In genomic region chr1:1155258-1155657, GRCh38 we compare ENCODE assay signal across 24 cellular contexts. TPM values are rescaled to one million over a fixed set of nuclear protein-coding genes. Genes with fewer than 3 reads are reported as not detected.
DNase-seq lines count a peak whose midpoint lies in the region; ATAC-seq and TF ChIP-seq lines count a peak whose summit lies in the region.
"Had no signal": no experiment of that assay in that cellular context is flagged by ENCODE, and none has a peak within 500 bp of the region (broad histone marks: within the 10 kb centered on the region; RNA-seq: fewer than 3 reads in every experiment).

No MANE protein-coding gene starts in this region.

- H3K9me3 ChIP-seq in T-helper 17 cell (ENCODE audit: control insufficient read depth, low read length, poor library complexity, severe bottlenecking), result no peaks in the 10 kb centered on the region

- H3K9me3 Mint-ChIP-seq in natural killer cell, result peaks cover 0 to 17% of the 10 kb centered on the region in 2 donors
- H3K9me3 Mint-ChIP-seq in natural killer cell treated with Interleukin-12 subunit alpha and Interleukin-12 subunit beta and Interleukin-15 and Interleukin-18, amount 100 ng/mL, for 72 hours, result peaks cover 20% of the 10 kb centered on the region
- peaks cover 0 to 24% (median 6%) of the 10 kb centered on the region in 9 donors for H3K9me3 Mint-ChIP-seq in naive thymus-derived CD8-positive, alpha-beta T cell
- peaks cover 23% of the 10 kb centered on the region for H3K9me3 Mint-ChIP-seq in T-helper 2 cell treated with Interferon-gamma antibody and Interleukin-4, amounts not matched to agents 5 μg/mL and 100 μg/mL, for 36 hours

- H3K27me3 Mint-ChIP-seq in natural killer cell (ENCODE audit: low read depth in 2 of 2) (no peaks in the 10 kb centered on the region), T-helper 17 cell (no peaks in the 10 kb centered on the region)
- no peaks in the 10 kb centered on the region for H3K27me3 Mint-ChIP-seq in natural killer cell treated with Interleukin-12 subunit alpha and Interleukin-12 subunit beta and Interleukin-15 and Interleukin-18, amount 100 ng/mL, for 72 hours
- H3K27me3 Mint-ChIP-seq in naive thymus-derived CD8-positive, alpha-beta T cell, result no peaks in the 10 kb centered on the region
- H3K27me3 Mint-ChIP-seq in T-helper 2 cell treated with Interferon-gamma antibody and Interleukin-4, amounts not matched to agents 5 μg/mL and 100 μg/mL, for 36 hours (ENCODE audit: low read depth), result no peaks in the 10 kb centered on the region

- ATAC-seq in natural killer cell (no peak), T-helper 17 cell (no peak), HG03139 (IDR thresholded peaks at IDR 0.05; ENCODE audit: unreplicated experiment) (no peak)
- ATAC-seq in natural killer cell treated with Interleukin-12 subunit alpha and Interleukin-12 subunit beta and Interleukin-15 and Interleukin-18, amount 100 ng/mL, for 72 hours, result no peak
- ATAC-seq in naive thymus-derived CD8-positive, alpha-beta T cell, result no peak
- ATAC-seq: CD8-positive, alpha-beta T cell; Right ventricle myocardium inferior; SK-N-SH treated with all-trans-retinoic acid at 6 μM for 48 hours had no signal

- H3K4me1 Mint-ChIP-seq in natural killer cell, result peaks cover 15 to 28% of the 10 kb centered on the region in 2 donors
- peaks cover 20 to 23% of the 10 kb centered on the region in 2 donors for H3K4me1 Mint-ChIP-seq in natural killer cell treated with Interleukin-12 subunit alpha and Interleukin-12 subunit beta and Interleukin-15 and Interleukin-18, amount 100 ng/mL, for 72 hours (ENCODE audit: low read depth in 2 of 2)
- H3K4me1 Mint-ChIP-seq in T-helper 17 cell, result no peaks in the 10 kb centered on the region
- H3K4me1 Mint-ChIP-seq in naive thymus-derived CD8-positive, alpha-beta T cell, result peaks cover 0 to 11% (median 4%) of the 10 kb centered on the region in 4 donors
- H3K4me1 Mint-ChIP-seq in T-helper 2 cell treated with Interferon-gamma antibody and Interleukin-4, amounts not matched to agents 5 μg/mL and 100 μg/mL, for 36 hours (ENCODE audit: low read depth), result no peaks in the 10 kb centered on the region

- intact Hi-C loops in natural killer cell (cut with micrococcal nuclease), result no loop called here

- H3K27ac ChIP-seq in substantia nigra (ENCODE audit: low read depth, low read length, poor library complexity, severe bottlenecking), result no peak overlapping the region
- H3K27ac ChIP-seq: BLaER1, KMS-11, PC-9, SJCRH30 had no signal

- H3K27ac Mint-ChIP-seq in natural killer cell (peak overlapping the region; percentile 32 to 81), T-helper 17 cell (peak overlapping the region; percentile 19)
- H3K27ac Mint-ChIP-seq in natural killer cell treated with Interleukin-12 subunit alpha and Interleukin-12 subunit beta and Interleukin-15 and Interleukin-18, amount 100 ng/mL, for 72 hours, result no peak overlapping the region
- peak overlapping the region in 7 of 10 donors; percentile 2 to 56 (median 48) for H3K27ac Mint-ChIP-seq in naive thymus-derived CD8-positive, alpha-beta T cell
- H3K27ac Mint-ChIP-seq in T-helper 2 cell treated with Interferon-gamma antibody and Interleukin-4, amounts not matched to agents 5 μg/mL and 100 μg/mL, for 36 hours, result no peak overlapping the region
- H3K27ac Mint-ChIP-seq: CD8-positive, alpha-beta T cell had no signal

- no peak for TF ChIP-seq CTCF in natural killer cell (IDR thresholded peaks at IDR 0.05)

- no peaks in the 10 kb centered on the region for H3K36me3 Mint-ChIP-seq in natural killer cell
- peaks cover 21% of the 10 kb centered on the region for H3K36me3 Mint-ChIP-seq in natural killer cell treated with Interleukin-12 subunit alpha and Interleukin-12 subunit beta and Interleukin-15 and Interleukin-18, amount 100 ng/mL, for 72 hours
- no peaks in the 10 kb centered on the region for H3K36me3 Mint-ChIP-seq in T-helper 17 cell (ENCODE audit: low read depth)
- H3K36me3 Mint-ChIP-seq in naive thymus-derived CD8-positive, alpha-beta T cell, result no peaks in the 10 kb centered on the region
- peaks cover 3% of the 10 kb centered on the region for H3K36me3 Mint-ChIP-seq in T-helper 2 cell treated with Interferon-gamma antibody and Interleukin-4, amounts not matched to agents 5 μg/mL and 100 μg/mL, for 36 hours (ENCODE audit: low read depth)
- H3K36me3 Mint-ChIP-seq: CD8-positive, alpha-beta T cell had no signal

- POLR2A ChIA-PET in naive thymus-derived CD8-positive, alpha-beta T cell (lab: Charles Lee), result no interaction called here

- DNase-seq in natural killer cell, result no peak
- no peak for DNase-seq in natural killer cell treated with Interleukin-12 subunit alpha and Interleukin-12 subunit beta and Interleukin-15 and Interleukin-18, amount 100 ng/mL, for 72 hours (ENCODE audit: low spot score)
- DNase-seq in T-helper 17 cell, result no peak
- DNase-seq in naive thymus-derived CD8-positive, alpha-beta T cell, result no peak
- no peak for DNase-seq in T-helper 2 cell treated with Interferon-gamma antibody and Interleukin-4, amounts not matched to agents 5 μg/mL and 100 μg/mL, for 36 hours (ENCODE audit: low spot score)
- DNase-seq in substantia nigra (lab: John Stamatoyannopoulos, UW), result no peak
- DNase-seq: Calu3; CD8-positive, alpha-beta T cell; DND-41; MM.1S; NCI-H2029 treated with DMSO at 0.1 percent for 48 hours; NCI-H446 treated with DMSO at 0.1 percent for 48 hours; NCI-H526; NCI-H82; PC-9; SJCRH30 had no signal

- H3K4me3 Mint-ChIP-seq in natural killer cell (no peak overlapping the region), T-helper 17 cell (peak overlapping the region; percentile 1)
- no peak overlapping the region for H3K4me3 Mint-ChIP-seq in natural killer cell treated with Interleukin-12 subunit alpha and Interleukin-12 subunit beta and Interleukin-15 and Interleukin-18, amount 100 ng/mL, for 72 hours
- H3K4me3 Mint-ChIP-seq in naive thymus-derived CD8-positive, alpha-beta T cell, result peak overlapping the region in 2 of 10 donors; percentile 37 to 60
- H3K4me3 Mint-ChIP-seq in T-helper 2 cell treated with Interferon-gamma antibody and Interleukin-4, amounts not matched to agents 5 μg/mL and 100 μg/mL, for 36 hours, result no peak overlapping the region

RNA-seq across cellular contexts. Expression of gene TTLL10, which starts 18.4 kb away (rescaled TPM):
- total RNA-seq in natural killer cell (1 to 10 TPM in 2 of 3 donors, under 1 TPM in 1; 0.23 to 1.7 (median 1.7) TPM), T-helper 17 cell (1 to 10 TPM in 1 of 2 donors, under 1 TPM in 1; 0.86 to 2.5 TPM)
- under 1 TPM in 1 of 2 donors, not detected in 1; 0.31 TPM for total RNA-seq in natural killer cell treated with Interleukin-12 subunit alpha and Interleukin-12 subunit beta and Interleukin-15 and Interleukin-18, amount 100 ng/mL, for 72 hours
- not detected for total RNA-seq in naive thymus-derived CD8-positive, alpha-beta T cell
- not detected for polyA plus RNA-seq in naive thymus-derived CD8-positive, alpha-beta T cell
- total RNA-seq: A172; CD8-positive, alpha-beta T cell; H4; RPMI7951 had no signal

RNA-seq across cellular contexts. Expression of gene C1orf159, which starts 39.4 kb away (rescaled TPM):
- total RNA-seq in natural killer cell, result 10 to 100 TPM; 19.6 to 25.1 (median 21.5) TPM
- total RNA-seq in natural killer cell treated with Interleukin-12 subunit alpha and Interleukin-12 subunit beta and Interleukin-15 and Interleukin-18, amount 100 ng/mL, for 72 hours, result 10 to 100 TPM; 18.6 to 37.1 TPM
- 10 to 100 TPM; 13.4 to 17.1 TPM for total RNA-seq in T-helper 17 cell
- total RNA-seq in naive thymus-derived CD8-positive, alpha-beta T cell, result 10 to 100 TPM; 24.9 to 26.5 TPM
- 10 to 100 TPM in 1 of 3 donors, 1 to 10 TPM in 2; 3.2 to 10.7 (median 6.2) TPM for polyA plus RNA-seq in naive thymus-derived CD8-positive, alpha-beta T cell

RNA-seq across cellular contexts. Expression of gene TNFRSF18, which starts 51.1 kb away (rescaled TPM):
- total RNA-seq in natural killer cell, result 10 to 100 TPM; 40.3 to 81.9 (median 54.7) TPM
- 100 to 1,000 TPM; 295 to 591 TPM for total RNA-seq in natural killer cell treated with Interleukin-12 subunit alpha and Interleukin-12 subunit beta and Interleukin-15 and Interleukin-18, amount 100 ng/mL, for 72 hours
- total RNA-seq in T-helper 17 cell, result 10 to 100 TPM; 47.9 to 80.4 TPM
- 1 to 10 TPM; 1.5 to 1.6 TPM for total RNA-seq in naive thymus-derived CD8-positive, alpha-beta T cell
- polyA plus RNA-seq in naive thymus-derived CD8-positive, alpha-beta T cell, result 1 to 10 TPM in 1 of 3 donors, not detected in 2; 2.3 TPM
- total RNA-seq: A172, Calu3, H4, Right ventricle myocardium inferior, RPMI7951 had no signal

RNA-seq across cellular contexts. Expression of gene TNFRSF4, which starts 58.7 kb away (rescaled TPM):
- total RNA-seq in natural killer cell (10 to 100 TPM; 14.3 to 26.5 (median 15.7) TPM), T-helper 17 cell (100 to 1,000 TPM in 1 of 2 donors, 10 to 100 TPM in 1; 94.7 to 127 TPM)
- total RNA-seq in natural killer cell treated with Interleukin-12 subunit alpha and Interleukin-12 subunit beta and Interleukin-15 and Interleukin-18, amount 100 ng/mL, for 72 hours, result 100 to 1,000 TPM in 1 of 2 donors, 10 to 100 TPM in 1; 56.8 to 305 TPM
- total RNA-seq in naive thymus-derived CD8-positive, alpha-beta T cell, result under 1 TPM; 0.44 to 0.73 TPM
- under 1 TPM; 0.30 to 0.62 (median 0.30) TPM for polyA plus RNA-seq in naive thymus-derived CD8-positive, alpha-beta T cell
- total RNA-seq: A172, Calu3, H4, RPMI7951 had no signal

Comparison
In these comparisons a context has a peak if more than half of its experiments do, and no peak if none do; other contexts are left out.
1. H3K27ac Mint-ChIP-seq: peak in natural killer cell (2 of 2), T-helper 17 cell (single experiment) and naive thymus-derived CD8-positive, alpha-beta T cell (7 of 10); none in natural killer cell treated with Interleukin-12 subunit alpha and Interleukin-12 subunit beta and Interleukin-15 and Interleukin-18, amount 100 ng/mL, for 72 hours (0 of 2) and T-helper 2 cell treated with Interferon-gamma antibody and Interleukin-4, amounts not matched to agents 5 μg/mL and 100 μg/mL, for 36 hours (single experiment).
2. RNA of gene TNFRSF18, which starts 51.1 kb away (total RNA-seq): 295 to 591 TPM in natural killer cell treated with Interleukin-12 subunit alpha and Interleukin-12 subunit beta and Interleukin-15 and Interleukin-18, amount 100 ng/mL, for 72 hours, 47.9 to 80.4 TPM in T-helper 17 cell and 40.3 to 81.9 TPM in natural killer cell; 1.5 to 1.6 TPM in naive thymus-derived CD8-positive, alpha-beta T cell; every median in the first group is over 10 times any median in the second.